8 cellular contexts compared by ENCODE assay signal in the genomic region with DNA sequence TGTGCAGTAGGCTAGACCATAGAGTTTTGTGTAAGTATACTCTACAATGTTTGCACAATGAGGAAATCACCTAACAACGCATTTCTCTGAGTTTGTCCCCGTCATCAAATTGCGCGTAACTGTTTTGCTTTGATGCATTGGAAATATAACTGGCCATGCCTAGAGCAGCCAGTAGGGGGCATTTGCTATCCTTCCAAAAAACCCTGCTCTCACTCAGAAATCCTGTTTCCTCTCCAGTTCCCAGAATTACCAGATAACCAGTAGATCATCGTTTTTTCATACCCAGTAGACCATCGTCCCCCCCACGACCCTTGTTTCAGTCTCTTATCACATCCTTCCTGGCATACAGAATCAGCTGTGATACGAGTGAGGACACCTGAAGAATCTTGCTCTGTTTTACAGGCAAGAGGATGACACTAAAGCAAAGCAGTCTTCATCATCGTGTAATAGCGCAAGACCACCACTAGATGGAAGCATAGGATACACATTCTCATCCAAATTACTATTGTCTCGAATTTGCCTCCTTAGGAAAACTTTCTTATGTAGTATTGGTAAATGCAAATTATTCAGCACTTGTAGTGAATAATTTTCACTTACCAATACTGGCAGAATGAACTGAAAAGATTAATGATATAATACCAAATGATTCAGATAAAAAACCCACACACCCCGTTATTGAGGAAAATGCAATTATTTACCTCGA. TPM values are rescaled to one million over a fixed set of nuclear protein-coding genes. Genes with fewer than 3 reads are reported as not detected.
A peak's percentile ranks its signal among the peaks of the same experiment; 100 is the strongest.
DNase-seq lines count a peak whose midpoint lies in the region; ATAC-seq, FAIRE-seq and TF ChIP-seq lines count a peak whose summit lies in the region.

No MANE protein-coding gene starts in this region.

- peak overlapping the region in 2 of 3 experiments; percentile 93 to 94; a peak in 5 of 7 replicates for H3K27ac Mint-ChIP-seq in H9

- H3K9ac ChIP-seq in H9 (ENCODE audit: extremely low read depth, insufficient read length, low read length), result peak overlapping the region; percentile 43

- H3K9me3 Mint-ChIP-seq in H9, result peaks cover 5 to 9% of the 10 kb centered on the region in 2 experiments; a peak in 4 of 5 replicates

- no peaks in the 10 kb centered on the region for H4K20me1 ChIP-seq in H9 (ENCODE audit: control insufficient read depth, insufficient read depth, insufficient read length)

- no peak overlapping the region for H3K4ac ChIP-seq in H9 (ENCODE audit: low read depth, low read length)

- H3K4me3 Mint-ChIP-seq in H9, result peak overlapping the region; percentile 77 to 90

- WGBS in H9 (ENCODE audit: extremely low coverage, insufficient read length, low lambda C conversion rate), result no CpG with 5 or more reads among the region's 13 CpGs

- no peak overlapping the region for H2AK5ac ChIP-seq in H9 (ENCODE audit: insufficient read length, low read length)

- H3K36me3 Mint-ChIP-seq in H9 (ENCODE audit: insufficient read depth in 1 of 3, low read depth in 3 of 3), result peaks cover 0 to 13% (median 0%) of the 10 kb centered on the region in 3 experiments; a peak in 2 of 7 replicates

- H2BK15ac ChIP-seq in H9 (ENCODE audit: low read depth, low read length), result no peak overlapping the region

- H3K36me3 ChIP-seq in RWPE2 (ENCODE audit: low read depth), result no peaks in the 10 kb centered on the region

- H3K4me1 ChIP-seq in H9 (ENCODE audit: insufficient read depth, low read length) (no peaks in the 10 kb centered on the region; the same call in 1 of the 2 replicates), RWPE2 (ENCODE audit: insufficient read depth, poor library complexity, severe bottlenecking) (no peaks in the 10 kb centered on the region)

- TF ChIP-seq CTCF in H9 (conservative IDR thresholded peaks at IDR 0.05), result peak; percentile 95
- TF ChIP-seq CTCF in RWPE2 (IDR thresholded peaks at IDR 0.05; ENCODE audit: poor library complexity, severe bottlenecking), result peak; percentile 98
- peak; percentile 73 for TF ChIP-seq CTCF in foreskin fibroblast (IDR thresholded peaks at IDR 0.05; ENCODE audit: low read depth, low read length)

- no peak overlapping the region for H3K18ac ChIP-seq in H9 (ENCODE audit: insufficient read length, low read depth, low read length)

- no peak overlapping the region for H3T11ph ChIP-seq in H9 (ENCODE audit: low read length)

- H4K5ac ChIP-seq in H9 (ENCODE audit: insufficient read length, low read depth, low read length), result no peak overlapping the region

- no peaks in the 10 kb centered on the region for H3K79me1 ChIP-seq in H9 (ENCODE audit: insufficient read depth, low read depth, low read length, poor library complexity, severe bottlenecking)

- no peak overlapping the region for H2BK20ac ChIP-seq in H9 (ENCODE audit: low read depth, low read length, poor library complexity, severe bottlenecking)

- H3K14ac ChIP-seq in H9 (ENCODE audit: insufficient read depth, low read length), result no peak overlapping the region

- H3K4me3 ChIP-seq in RWPE2 (ENCODE audit: severe bottlenecking) (peak overlapping the region; percentile 10), foreskin fibroblast (ENCODE audit: low read depth in 1 of 2, low read length in 2 of 2) (peak overlapping the region; percentile 45 to 55)

- peak; percentile 70 for DNase-seq in H9
- peak; percentile 81 for DNase-seq in LoVo (ENCODE audit: low spot score)
- DNase-seq in RWPE2 (ENCODE audit: low spot score), result no peak
- peak; percentile 48 for DNase-seq in activated T-helper 9 cell treated with anti-CD3 and anti-CD28 coated beads, Interleukin-2, amount 50 U/mL, for 16 hours (ENCODE audit: low read depth)
- peak; percentile 61 to 85 for DNase-seq in foreskin fibroblast
- peak; percentile 55 for DNase-seq in non-pigmented ciliary epithelial cell (ENCODE audit: low read depth)
- DNase-seq in superior temporal gyrus (ENCODE audit: extremely low spot score), result peak; percentile 96

- peak overlapping the region; percentile 88 for H2AFZ ChIP-seq in H9 (ENCODE audit: low read length)

- no peak overlapping the region for H2BK12ac ChIP-seq in H9 (ENCODE audit: insufficient read length, low read depth, low read length)

- no peak overlapping the region for H2BK120ac ChIP-seq in H9 (ENCODE audit: low read depth, low read length, poor library complexity, severe bottlenecking)

- H3K4me1 Mint-ChIP-seq in H9, result peaks cover 13 to 17% of the 10 kb centered on the region in 2 experiments

- peak; percentile 93 for ATAC-seq in RWPE2 (ENCODE audit: low read depth)

- no peaks in the 10 kb centered on the region for H3K79me2 ChIP-seq in H9 (ENCODE audit: insufficient read depth, low read length)

- no peaks in the 10 kb centered on the region for H3K9me3 ChIP-seq in H9 (ENCODE audit: control insufficient read depth, low read depth, low read length)
- no peaks in the 10 kb centered on the region for H3K9me3 ChIP-seq in RWPE2 (ENCODE audit: severe bottlenecking)

- H3K27me3 Mint-ChIP-seq in H9 (ENCODE audit: low read depth), result no peaks in the 10 kb centered on the region

- H4K91ac ChIP-seq in H9 (ENCODE audit: insufficient read length, low read depth, low read length), result no peak overlapping the region

- H4K8ac ChIP-seq in H9 (replicated peaks; ENCODE audit: insufficient read length, low read depth, low read length), result no peak overlapping the region

- H3K23me2 ChIP-seq in H9 (ENCODE audit: insufficient read length, low read depth, low read length, poor library complexity, severe bottlenecking), result no peaks in the 10 kb centered on the region

- H3K23ac ChIP-seq in H9 (ENCODE audit: insufficient read length, low read depth, low read length), result no peak overlapping the region

- FAIRE-seq in G401.6 (lab: Jason Lieb, UNC), result peak; percentile 94

- H3K4me2 ChIP-seq in H9 (ENCODE audit: insufficient read depth, insufficient read length, low read length), result peak overlapping the region; percentile 62

- no peak overlapping the region for H3K56ac ChIP-seq in H9 (ENCODE audit: insufficient read length, low read depth, low read length)

- no peak overlapping the region for H2BK5ac ChIP-seq in H9 (ENCODE audit: insufficient read length, low read length)

- H3K27me3 ChIP-seq in H9 (ENCODE audit: insufficient read depth, low read length) (no peaks in the 10 kb centered on the region), RWPE2 (ENCODE audit: insufficient read depth, poor library complexity, severe bottlenecking) (peaks cover 8% of the 10 kb centered on the region)

- no peak overlapping the region for H3K27ac ChIP-seq in H9 (ENCODE audit: insufficient read length, low read depth, low read length)
- no peak overlapping the region for H3K27ac ChIP-seq in RWPE2 (ENCODE audit: poor library complexity, severe bottlenecking)

RNA-seq across cellular contexts. Expression of gene GABRR3, which starts 4.4 kb away (rescaled TPM):
- total RNA-seq in H9 (2021), result not detected in 2 replicates

RNA-seq across cellular contexts. Expression of gene OR5AC2, which starts 47.5 kb away (rescaled TPM):
- not detected in 2 replicates for total RNA-seq in H9 (2021)
